Comparison of ENCODE assay signal across 23 cellular contexts in genomic region chr1:95229042-95229441, GRCh38.
"Had no signal": no experiment of that assay in that cellular context is flagged by ENCODE, and none has a peak within 500 bp of the region (broad histone marks: within the 10 kb centered on the region; RNA-seq: fewer than 3 reads in every experiment).

No MANE protein-coding gene starts in this region.

- H3K4me2 ChIP-seq: smooth muscle cell had no signal

- H3K27ac ChIP-seq: cardiac muscle cell, colonic mucosa, esophagus muscularis mucosa, prostate gland, right lobe of liver, upper lobe of right lung, WERI-Rb-1 had no signal

- H3K36me3 ChIP-seq: cardiac muscle cell, colonic mucosa, esophagus muscularis mucosa, prostate gland, right lobe of liver, upper lobe of right lung, WERI-Rb-1 had no signal

- H3K27me3 ChIP-seq: cardiac muscle cell, colonic mucosa, esophagus muscularis mucosa, right lobe of liver, upper lobe of right lung had no signal

- H3K4me1 ChIP-seq: colonic mucosa, upper lobe of right lung had no signal

- DNase-seq: activated CD4-positive, alpha-beta T cell treated with anti-CD3 and anti-CD28 coated beads for 1 hour; activated CD8-positive, alpha-beta memory T cell treated with anti-CD3 and anti-CD28 coated beads for 24 hours; activated CD8-positive, alpha-beta memory T cell treated with anti-CD3 and anti-CD28 coated beads, Interleukin-2, amount 50 U/mL, for 48 hours; activated effector memory CD4-positive, alpha-beta T cell treated with anti-CD3 and anti-CD28 coated beads, Interleukin-2, amount 50 U/mL, for 16 hours; activated naive CD4-positive, alpha-beta T cell treated with anti-CD3 and anti-CD28 coated beads, Interleukin-2, amount 50 U/mL, for 16 hours; activated T-cell treated with anti-CD3 and anti-CD28 coated beads, Interleukin-2, amount 50 U/mL, for 72 hours; colonic mucosa; effector CD4-positive, alpha-beta T cell; glutamatergic neuron; naive B cell; right lobe of liver; stimulated activated CD4-positive, alpha-beta T cell treated with anti-CD3 and anti-CD28 coated beads, Interleukin-4, amount 100 ng/mL, for 1 hour; stimulated activated naive CD8-positive, alpha-beta T cell treated with anti-CD3 and anti-CD28 coated beads, Interleukin-15, amount 100 ng/mL, for 72 hours; SW 1271; T-helper 2 cell; upper lobe of right lung; WERI-Rb-1 had no signal

- ATAC-seq: activated T-cell treated with anti-CD3 and anti-CD28 coated beads, Interleukin-2, amount 50 U/mL, for 72 hours; left lobe of liver; right lobe of liver; stimulated activated naive CD8-positive, alpha-beta T cell treated with anti-CD3 and anti-CD28 coated beads, Interleukin-15, amount 100 ng/mL, for 72 hours; upper lobe of right lung had no signal

- H3K9me3 ChIP-seq: colonic mucosa, esophagus muscularis mucosa, prostate gland, right lobe of liver, upper lobe of right lung had no signal

- H3K4me3 ChIP-seq: cardiac muscle cell, colonic mucosa, esophagus muscularis mucosa, lung, prostate gland, right lobe of liver, smooth muscle cell, upper lobe of right lung had no signal
